In the genomic region with DNA sequence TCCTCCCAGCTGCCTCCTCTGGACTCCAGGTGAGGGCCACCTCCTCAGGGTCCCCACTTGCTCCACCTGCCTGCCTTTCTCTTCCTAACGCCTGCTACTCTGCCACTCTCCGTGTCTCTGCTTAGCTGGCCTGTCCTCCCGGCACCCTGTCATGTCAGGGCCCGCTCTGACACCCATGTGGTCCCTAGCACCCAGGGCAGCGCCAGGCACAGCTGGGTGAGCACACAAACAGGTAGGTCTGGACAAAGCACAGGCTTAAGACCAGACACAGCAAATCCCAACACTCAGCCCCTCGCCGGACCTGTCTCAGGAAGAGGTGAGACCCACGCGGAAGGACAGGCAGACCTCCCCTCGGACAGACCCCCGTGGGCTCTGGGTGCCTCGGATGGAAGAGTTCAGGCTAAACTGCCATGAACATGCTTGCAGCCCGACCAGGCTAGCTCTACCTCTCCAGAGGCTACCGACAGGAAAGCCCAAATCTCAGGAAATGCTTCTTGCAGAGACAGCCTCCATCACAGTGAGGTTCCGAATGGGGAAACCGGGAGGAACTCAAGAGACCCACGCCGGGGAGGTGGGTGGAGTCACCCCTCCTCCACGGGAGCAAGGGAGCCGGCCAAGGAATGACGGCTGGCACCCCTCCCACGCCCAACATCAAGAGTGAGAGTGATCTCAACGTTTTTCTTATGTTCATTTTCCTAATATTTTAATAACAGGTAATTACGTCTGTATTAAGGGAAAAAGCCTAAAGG, we compare ENCODE assay signal across 12 cellular contexts. TPM values are rescaled to one million over a fixed set of nuclear protein-coding genes. Genes with fewer than 3 reads are reported as not detected.
A peak's percentile ranks its signal among the peaks of the same experiment; 100 is the strongest.
DNase-seq lines count a peak whose midpoint lies in the region; ATAC-seq and TF ChIP-seq lines count a peak whose summit lies in the region.
"Had no signal": no experiment of that assay in that cellular context is flagged by ENCODE, and none has a peak within 500 bp of the region (broad histone marks: within the 10 kb centered on the region; RNA-seq: fewer than 3 reads in every experiment).

No MANE protein-coding gene starts in this region.

- no peak for TF ChIP-seq POLR2A in tibial nerve (IDR thresholded peaks at IDR 0.05)

- POLR2A ChIA-PET in naive thymus-derived CD8-positive, alpha-beta T cell (lab: Charles Lee), result interaction anchor here (1.6 kb wide), 1 partner anchor 12 kb away, joined by 4 read pairs; a partner anchor contains a TSS

- DNase-seq in activated CD4-positive, alpha-beta T cell treated with anti-CD3 and anti-CD28 coated beads, Interleukin-2, amount 10 ng/mL, durations not matched to agents 24 days and 14 days, result no peak
- no peak for DNase-seq in activated CD4-positive, alpha-beta T cell treated with anti-CD3 and anti-CD28 coated beads, Interleukin-2, amount 50 U/mL, for 1 hour
- peak; percentile 45 for DNase-seq in fibroblast of gingiva (ENCODE audit: low read depth)
- DNase-seq in naive thymus-derived CD8-positive, alpha-beta T cell, result no peak
- DNase-seq in tibial nerve (ENCODE audit: low spot score in 2 of 2), result no peak
- no peak for DNase-seq in NCI-H524 (lab: John Stamatoyannopoulos, UW)
- DNase-seq in NCI-H2029 (lab: John Stamatoyannopoulos, UW), result no peak
- DNase-seq in epidermal melanocyte (ENCODE audit: insufficient read length, low spot score), result no peak
- DNase-seq: GF-D8, T-helper 9 cell had no signal

- H3K4me1 Mint-ChIP-seq in activated CD4-positive, alpha-beta T cell treated with anti-CD3 and anti-CD28 coated beads, Interleukin-2, amount 10 ng/mL, durations not matched to agents 24 days and 14 days, result peaks cover 35% of the 10 kb centered on the region
- H3K4me1 Mint-ChIP-seq in naive thymus-derived CD8-positive, alpha-beta T cell, result peaks cover 30 to 79% (median 62%) of the 10 kb centered on the region in 4 donors

- no peak for TF ChIP-seq EP300 in tibial nerve (IDR thresholded peaks at IDR 0.05)

- ATAC-seq in naive thymus-derived CD8-positive, alpha-beta T cell, result no peak

- H3K27me3 ChIP-seq in tibial nerve, result no peaks in the 10 kb centered on the region

- H3K4me1 ChIP-seq in tibial nerve, result peaks cover 0 to 92% (median 74%) of the 10 kb centered on the region in 4 donors

- H3K36me3 Mint-ChIP-seq in activated CD4-positive, alpha-beta T cell treated with anti-CD3 and anti-CD28 coated beads, Interleukin-2, amount 10 ng/mL, durations not matched to agents 24 days and 14 days (ENCODE audit: low read depth), result peaks cover 11% of the 10 kb centered on the region
- peaks cover 0 to 2% (median 0%) of the 10 kb centered on the region in 3 donors for H3K36me3 Mint-ChIP-seq in naive thymus-derived CD8-positive, alpha-beta T cell

- H3K27ac ChIP-seq in tibial nerve, result peak overlapping the region in 3 of 4 donors; percentile 29 to 83 (median 60)
- H3K27ac ChIP-seq: 22Rv1, epithelial cell of prostate had no signal

- WGBS in tibial nerve, 2 donors, result 29 to 32% methylated on average over 22 to 24 of the region's 24 CpGs

- H3K4me3 Mint-ChIP-seq in activated CD4-positive, alpha-beta T cell treated with anti-CD3 and anti-CD28 coated beads, Interleukin-2, amount 10 ng/mL, durations not matched to agents 24 days and 14 days, result no peak overlapping the region
- peak overlapping the region in 3 of 10 donors; percentile 10 to 51 (median 22) for H3K4me3 Mint-ChIP-seq in naive thymus-derived CD8-positive, alpha-beta T cell

- H3K36me3 ChIP-seq in tibial nerve, result peaks cover 0 to 11% (median 0%) of the 10 kb centered on the region in 3 donors

- H3K9me3 Mint-ChIP-seq in activated CD4-positive, alpha-beta T cell treated with anti-CD3 and anti-CD28 coated beads, Interleukin-2, amount 10 ng/mL, durations not matched to agents 24 days and 14 days, result no peaks in the 10 kb centered on the region
- H3K9me3 Mint-ChIP-seq in naive thymus-derived CD8-positive, alpha-beta T cell, result no peaks in the 10 kb centered on the region

- intact Hi-C loops in activated CD4-positive, alpha-beta T cell treated with anti-CD3 and anti-CD28 coated beads, Interleukin-2, amount 10 ng/mL, durations not matched to agents 24 days and 14 days (cut with micrococcal nuclease), result no loop called here

- H3K9me3 ChIP-seq in tibial nerve, result no peaks in the 10 kb centered on the region

- peak overlapping the region in 2 of 4 donors; percentile 11 to 17 for H3K4me3 ChIP-seq in tibial nerve

- peak overlapping the region; percentile 53 for H3K27ac Mint-ChIP-seq in activated CD4-positive, alpha-beta T cell treated with anti-CD3 and anti-CD28 coated beads, Interleukin-2, amount 10 ng/mL, durations not matched to agents 24 days and 14 days
- peak overlapping the region in 7 of 10 donors; percentile 25 to 90 (median 47) for H3K27ac Mint-ChIP-seq in naive thymus-derived CD8-positive, alpha-beta T cell

- H3K27me3 Mint-ChIP-seq in activated CD4-positive, alpha-beta T cell treated with anti-CD3 and anti-CD28 coated beads, Interleukin-2, amount 10 ng/mL, durations not matched to agents 24 days and 14 days, result no peaks in the 10 kb centered on the region
- no peaks in the 10 kb centered on the region for H3K27me3 Mint-ChIP-seq in naive thymus-derived CD8-positive, alpha-beta T cell

- no peak for TF ChIP-seq CTCF in tibial nerve (IDR thresholded peaks at IDR 0.05)

RNA-seq across cellular contexts. Expression of a gene that starts 12.5 kb away (rescaled TPM):
- total RNA-seq in activated CD4-positive, alpha-beta T cell treated with anti-CD3 and anti-CD28 coated beads, Interleukin-2, amount 10 ng/mL, durations not matched to agents 24 days and 14 days, result 36.4 and 37.0 TPM in 2 replicates
- 10 to 100 TPM; 29.3 to 29.4 TPM for total RNA-seq in naive thymus-derived CD8-positive, alpha-beta T cell
- polyA plus RNA-seq in naive thymus-derived CD8-positive, alpha-beta T cell, result 1 to 10 TPM in 2 of 3 donors, under 1 TPM in 1; 0.49 to 1.9 (median 1.2) TPM
- 10 to 100 TPM; 13.6 to 21.6 (median 18.5) TPM for total RNA-seq in tibial nerve

RNA-seq across cellular contexts. Expression of a gene that starts 32.5 kb away (rescaled TPM):
- total RNA-seq in activated CD4-positive, alpha-beta T cell treated with anti-CD3 and anti-CD28 coated beads, Interleukin-2, amount 10 ng/mL, durations not matched to agents 24 days and 14 days, result 35.5 and 35.7 TPM in 2 replicates
- total RNA-seq in naive thymus-derived CD8-positive, alpha-beta T cell, result 10 to 100 TPM; 42.2 to 49.4 TPM
- 10 to 100 TPM; 12.9 to 26.9 (median 19.2) TPM for polyA plus RNA-seq in naive thymus-derived CD8-positive, alpha-beta T cell
- 10 to 100 TPM; 22.3 to 48.6 (median 41.2) TPM for total RNA-seq in tibial nerve
